ENCODE assay signal across 8 cellular contexts in the genomic region with DNA sequence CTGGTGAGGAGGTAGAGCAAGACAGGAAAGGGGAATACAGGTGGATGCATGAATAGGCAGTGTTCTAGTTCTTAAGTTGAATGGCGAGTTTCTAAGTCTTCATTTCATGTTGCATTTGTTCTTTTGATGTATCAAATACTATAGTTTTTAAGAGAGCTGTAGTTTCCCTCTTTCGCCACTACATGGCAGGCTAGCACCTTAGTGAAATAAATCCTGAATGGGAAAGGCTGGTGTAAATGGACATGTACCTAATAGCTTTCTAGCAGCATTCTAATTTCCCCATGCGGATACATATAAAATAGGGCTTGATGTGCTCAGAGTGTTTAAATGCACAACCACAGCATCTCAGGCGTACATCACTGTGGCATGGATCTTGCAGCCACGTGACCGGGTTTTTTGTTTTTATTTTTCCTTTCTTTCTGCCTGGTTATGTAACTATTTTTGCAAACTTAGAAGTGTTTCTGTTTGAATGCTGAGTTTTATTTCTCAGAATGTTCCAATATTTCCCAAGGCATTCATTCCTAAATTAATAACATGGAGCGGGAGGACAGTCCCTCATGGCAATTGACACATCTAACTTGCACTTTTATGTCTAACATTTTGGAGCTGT. TPM values are rescaled to one million over a fixed set of nuclear protein-coding genes. Genes with fewer than 3 reads are reported as not detected.
DNase-seq lines count a peak whose midpoint lies in the region; ATAC-seq and TF ChIP-seq lines count a peak whose summit lies in the region.

No MANE protein-coding gene starts in this region.

- no peak for ATAC-seq in thoracic aorta (ENCODE audit: insufficient number of reproducible peaks, low FRiP score, low read depth)
- no peak for ATAC-seq in GM18517 (IDR thresholded peaks at IDR 0.05; ENCODE audit: unreplicated experiment)

- DNase-seq in activated gamma-delta T cell treated with Interleukin-2 at 50 U/mL for 16 hours (peak; percentile 29), activated gamma-delta T cell (lab: John Stamatoyannopoulos, UW) (no peak), NAMALWA (ENCODE audit: low spot score) (peak; percentile 91), RPMI7951 (ENCODE audit: low read depth) (peak; percentile 82), mammary epithelial cell (peak; percentile 76), kidney epithelial cell (ENCODE audit: low read depth) (no peak), thoracic aorta (ENCODE audit: low spot score) (no peak)

- H3K36me3 ChIP-seq in mammary epithelial cell (ENCODE audit: insufficient read depth, low read length), result no peaks in the 10 kb centered on the region
- H3K36me3 ChIP-seq in kidney epithelial cell (ENCODE audit: control insufficient read depth, insufficient read depth, low read length), result no peaks in the 10 kb centered on the region
- no peaks in the 10 kb centered on the region for H3K36me3 ChIP-seq in thoracic aorta

- no peak overlapping the region for H2AFZ ChIP-seq in mammary epithelial cell (ENCODE audit: low read depth, low read length)

- dilution Hi-C loops in mammary epithelial cell (cut with HindIII; ENCODE audit: low sequenced_read_pairs), result no loop called here

- intact Hi-C loops in mammary epithelial cell (cut with micrococcal nuclease), result loop anchor here (1.0 to 5.0 kb wide), 6 partner anchors 27 to 419 kb away; no protein-coding TSS in a partner anchor

- H4K20me1 ChIP-seq in mammary epithelial cell (ENCODE audit: insufficient read depth, low read length), result no peaks in the 10 kb centered on the region

- peak overlapping the region; percentile 35 for H3K4me2 ChIP-seq in mammary epithelial cell (ENCODE audit: insufficient read depth, low read depth, low read length)

- no TSS peak for BruUV-seq in mammary epithelial cell (replicated peaks; lab: Mats Ljungman, UMichigan)

- no peaks in the 10 kb centered on the region for H3K79me2 ChIP-seq in mammary epithelial cell (ENCODE audit: insufficient read depth, low read length)

- no peaks in the 10 kb centered on the region for H3K9me3 ChIP-seq in mammary epithelial cell (replicated peaks; ENCODE audit: insufficient read depth, low read length)
- no peaks in the 10 kb centered on the region for H3K9me3 ChIP-seq in thoracic aorta

- H3K4me3 ChIP-seq in mammary epithelial cell (replicated peaks in 1 of 3; ENCODE audit: insufficient read depth in 1 of 3, low read depth in 2 of 3, low read length in 3 of 3) (no peak overlapping the region), kidney epithelial cell (ENCODE audit: low read depth, low read length) (no peak overlapping the region), thoracic aorta (no peak overlapping the region)

- 1% methylated on average over 7 of the region's 7 CpGs for WGBS in mammary epithelial cell (ENCODE audit: low coverage, missing lambda C conversion rate)

- H3K9ac ChIP-seq in mammary epithelial cell (ENCODE audit: insufficient read depth, low read length), result no peak overlapping the region

- CTCF ChIA-PET in mammary epithelial cell (lab: Charles Lee; ENCODE audit: low non-redundant PET), result interaction anchor here (0.5 to 1.4 kb wide), 7 partner anchors 28 to 567 kb away, joined by 3 to 72 read pairs (median 5); no protein-coding TSS in a partner anchor

- H3K27me3 ChIP-seq in mammary epithelial cell (ENCODE audit: insufficient read depth, low read length), result no peaks in the 10 kb centered on the region
- H3K27me3 ChIP-seq in kidney epithelial cell (ENCODE audit: control insufficient read depth, insufficient read depth, low read length), result no peaks in the 10 kb centered on the region
- no peaks in the 10 kb centered on the region for H3K27me3 ChIP-seq in thoracic aorta (replicated peaks; ENCODE audit: insufficient read depth)

- peak; percentile 84 to 96 for TF ChIP-seq CTCF in mammary epithelial cell (conservative IDR thresholded peaks at IDR 0.05 in 1 of 2, IDR thresholded peaks at IDR 0.05 in 1 of 2; ENCODE audit: extremely low read depth in 1 of 2, insufficient read depth in 1 of 2, low read depth in 1 of 2, low read length in 2 of 2)
- TF ChIP-seq CTCF in kidney epithelial cell (IDR thresholded peaks at IDR 0.05; ENCODE audit: insufficient read depth, low read length, poor library complexity, severe bottlenecking), result peak; percentile 80
- TF ChIP-seq CTCF in thoracic aorta (IDR thresholded peaks at IDR 0.05), result peak; percentile 82

- in situ Hi-C loops in mammary epithelial cell (cut with MboI; ENCODE audit: low sequenced_read_pairs in 2 of 2), result no loop called here

- peaks cover 19% of the 10 kb centered on the region for H3K4me1 ChIP-seq in mammary epithelial cell (ENCODE audit: insufficient read depth, low read length)
- H3K4me1 ChIP-seq in thoracic aorta (ENCODE audit: control insufficient read depth in 1 of 2, low read depth in 2 of 2), result peaks cover 8 to 16% of the 10 kb centered on the region in 2 donors

- H3K27ac ChIP-seq in mammary epithelial cell (ENCODE audit: insufficient read depth, low read depth, low read length), result no peak overlapping the region
- no peak overlapping the region for H3K27ac ChIP-seq in thoracic aorta

RNA-seq across cellular contexts. Expression of a gene that starts 23.5 kb away (rescaled TPM):
- total RNA-seq in RPMI7951 (2014; rRNA removed; shearing (Covaris generic)), result 20.0 and 22.7 TPM in 2 replicates
- total RNA-seq in mammary epithelial cell (10 to 100 TPM; 18.7 to 40.9 TPM), kidney epithelial cell (29.0 and 31.4 TPM in 2 replicates), thoracic aorta (10 to 100 TPM; 18.5 to 22.9 TPM)
- 48.0 TPM for polyA plus RNA-seq in mammary epithelial cell
- 86.5 TPM for polyA minus RNA-seq in mammary epithelial cell

RNA-seq across cellular contexts. Expression of a gene that starts 24.5 kb away (rescaled TPM):
- 37.6 and 41.5 TPM in 2 replicates for total RNA-seq in RPMI7951 (2014; rRNA removed; shearing (Covaris generic))
- total RNA-seq in mammary epithelial cell (100 to 1,000 TPM in 1 of 2 donors, 10 to 100 TPM in 1; 86.6 to 105 TPM), kidney epithelial cell (37.6 and 41.3 TPM in 2 replicates), thoracic aorta (10 to 100 TPM; 31.1 to 56.2 TPM)
- 51.5 TPM for polyA plus RNA-seq in mammary epithelial cell
- polyA minus RNA-seq in mammary epithelial cell, result 81.8 TPM

RNA-seq across cellular contexts. Expression of a gene that starts 47.9 kb away (rescaled TPM):
- 1.4 and 1.9 TPM in 2 replicates for total RNA-seq in RPMI7951 (2014; rRNA removed; shearing (Covaris generic))
- 1 to 10 TPM; 1.2 to 5.6 TPM for total RNA-seq in mammary epithelial cell
- polyA plus RNA-seq in mammary epithelial cell, result 1.9 TPM
- polyA minus RNA-seq in mammary epithelial cell, result 0.78 TPM
- total RNA-seq in kidney epithelial cell, result 2.4 and 5.3 TPM in 2 replicates
- 1 to 10 TPM; 1.6 to 7.7 TPM for total RNA-seq in thoracic aorta

Comparison
In these comparisons a context has a peak if more than half of its experiments do, and no peak if none do; other contexts are left out.
1. DNase-seq: peak in activated gamma-delta T cell treated with Interleukin-2 at 50 U/mL for 16 hours (single experiment), NAMALWA (single experiment), RPMI7951 (single experiment) and mammary epithelial cell (single experiment); none in activated gamma-delta T cell (single experiment), kidney epithelial cell (single experiment) and thoracic aorta (single experiment).
2. Peak in every context shown above with its lines, with median percentiles within 50 percentile points of each other: CTCF ChIP-seq.